ENCODE assay signal across 20 cellular contexts in the genomic region with DNA sequence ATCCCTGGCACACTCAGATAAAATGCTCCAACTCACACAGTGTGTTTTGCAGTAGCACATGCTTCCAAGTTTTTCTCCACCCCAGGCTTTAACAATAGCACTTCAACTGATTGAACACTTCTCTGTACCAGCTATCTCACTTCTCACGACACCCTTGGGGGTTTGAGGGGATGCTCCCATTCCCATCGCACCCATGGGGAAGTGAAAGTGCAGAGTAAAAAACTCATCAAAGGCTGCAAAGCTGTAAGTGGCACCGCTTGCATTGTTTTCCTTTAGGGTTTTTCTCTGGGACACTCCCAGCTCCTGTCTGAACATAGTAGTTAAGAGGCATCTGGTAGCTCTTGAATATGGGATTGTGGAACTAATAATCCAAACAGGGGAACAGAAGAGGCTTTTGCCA.
"Had no signal": no experiment of that assay in that cellular context is flagged by ENCODE, and none has a peak within 500 bp of the region (broad histone marks: within the 10 kb centered on the region; RNA-seq: fewer than 3 reads in every experiment).

No MANE protein-coding gene starts in this region.

- H3K9ac ChIP-seq: neural progenitor cell had no signal

- H3K9me3 ChIP-seq: breast epithelium, esophagus squamous epithelium, sigmoid colon, stomach, testis, upper lobe of right lung had no signal

- H2AFZ ChIP-seq: neural progenitor cell had no signal

- H3K27ac ChIP-seq: breast epithelium, esophagus squamous epithelium, neural progenitor cell, sigmoid colon, stomach, testis, upper lobe of right lung had no signal

- H3K4me2 ChIP-seq: neural progenitor cell had no signal

- ATAC-seq: activated naive CD8-positive, alpha-beta T cell treated with anti-CD3 and anti-CD28 coated beads, Interleukin-2, amount 50 U/mL, for 24 hours; left lobe of liver; upper lobe of right lung had no signal

- H3K9me3 Mint-ChIP-seq: activated naive CD4-positive, alpha-beta T cell treated with anti-CD3 and anti-CD28 coated beads for 36 hours; activated naive CD8-positive, alpha-beta T cell treated with anti-CD3 and anti-CD28 coated beads, Interleukin-2, amount 50 U/mL, for 24 hours; activated T-helper 2 cell treated with anti-CD3 and anti-CD28 coated beads, Interferon-gamma antibody, Interleukin-2, Interleukin-4, amounts not matched to agents 10 μg/mL and 5 μg/mL and 100 μg/mL, durations not matched to agents 14 hours and 24 hours and 36 hours had no signal

- DNase-seq: activated CD4-positive, CD25-positive, alpha-beta regulatory T cell treated with anti-CD3 and anti-CD28 coated beads, Interleukin-2, amount 50 U/mL, for 72 hours; activated naive CD4-positive, alpha-beta T cell treated with anti-CD3 and anti-CD28 coated beads for 36 hours; activated naive CD8-positive, alpha-beta T cell treated with anti-CD3 and anti-CD28 coated beads, Interleukin-2, amount 50 U/mL, for 24 hours; activated T-cell treated with anti-CD3 and anti-CD28 coated beads for 4 hours; aorta; cerebellar nuclear complex; effector CD8-positive, alpha-beta T cell; esophagus squamous epithelium; hippocampal formation; sigmoid colon; stimulated activated CD4-positive, alpha-beta T cell treated with anti-CD3 and anti-CD28 coated beads, Interleukin-1b, Interleukin-23, amount 100 ng/mL, for 48 hours; stomach; testis; upper lobe of right lung had no signal

- H3K4me1 ChIP-seq: breast epithelium, testis, upper lobe of right lung had no signal

- H3K36me3 Mint-ChIP-seq: neural progenitor cell had no signal

- H3K4me3 Mint-ChIP-seq: activated naive CD4-positive, alpha-beta T cell treated with anti-CD3 and anti-CD28 coated beads for 36 hours; activated naive CD8-positive, alpha-beta T cell treated with anti-CD3 and anti-CD28 coated beads, Interleukin-2, amount 50 U/mL, for 24 hours; neural progenitor cell had no signal

- FAIRE-seq: endothelial cell of umbilical vein, keratinocyte had no signal

- H3K4me1 Mint-ChIP-seq: activated naive CD8-positive, alpha-beta T cell treated with anti-CD3 and anti-CD28 coated beads, Interleukin-2, amount 50 U/mL, for 24 hours had no signal

- H3K27ac Mint-ChIP-seq: activated naive CD4-positive, alpha-beta T cell treated with anti-CD3 and anti-CD28 coated beads for 36 hours; activated naive CD8-positive, alpha-beta T cell treated with anti-CD3 and anti-CD28 coated beads, Interleukin-2, amount 50 U/mL, for 24 hours; activated T-helper 2 cell treated with anti-CD3 and anti-CD28 coated beads, Interferon-gamma antibody, Interleukin-2, Interleukin-4, amounts not matched to agents 10 μg/mL and 5 μg/mL and 100 μg/mL, durations not matched to agents 14 hours and 24 hours and 36 hours had no signal

- H3K27me3 ChIP-seq: breast epithelium, esophagus squamous epithelium, sigmoid colon, testis had no signal
